ENCODE assay signal across 8 cellular contexts in the genomic region with DNA sequence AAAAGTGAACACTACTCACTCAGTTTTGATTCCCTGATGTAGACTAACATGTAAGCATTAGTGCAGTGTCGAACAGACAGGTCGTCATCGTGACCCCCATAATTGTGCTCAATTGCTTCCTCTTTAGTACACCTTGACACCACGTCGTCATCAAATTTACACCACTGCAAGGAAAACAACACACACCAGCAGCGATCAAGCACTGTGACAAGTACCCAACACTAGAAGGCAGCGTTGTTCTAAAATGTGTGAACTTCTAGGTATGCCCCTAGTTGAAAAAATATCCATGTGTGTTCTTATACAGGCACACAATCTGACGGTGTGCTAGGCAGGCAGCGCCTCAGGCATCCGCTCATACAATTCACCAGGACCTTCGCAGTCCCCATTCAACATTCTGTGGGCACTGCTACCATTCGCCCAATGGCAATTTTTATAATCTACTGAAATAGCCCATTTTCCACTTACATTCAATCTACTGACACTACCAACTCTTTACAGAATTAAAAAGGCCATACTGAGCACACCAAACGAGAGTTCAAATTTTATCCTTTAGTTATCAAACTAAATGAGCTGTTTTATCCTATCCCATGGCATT. TPM values are rescaled to one million over a fixed set of nuclear protein-coding genes. Genes with fewer than 3 reads are reported as not detected.
DNase-seq lines count a peak whose midpoint lies in the region; ATAC-seq and TF ChIP-seq lines count a peak whose summit lies in the region.

No MANE protein-coding gene starts in this region.

- H3K4me3 ChIP-seq in right atrium auricular region: no peak overlapping the region
- H3K4me3 ChIP-seq in psoas muscle: no peak overlapping the region

- H3K27ac ChIP-seq in right atrium auricular region: no peak overlapping the region
- H3K27ac ChIP-seq in psoas muscle: peak overlapping the region; percentile 77

- H3K36me3 ChIP-seq in right atrium auricular region: peaks cover 93% of the 10 kb centered on the region
- peaks cover 20 to 100% of the 10 kb centered on the region in 2 donors for H3K36me3 ChIP-seq in psoas muscle (ENCODE audit: insufficient read depth in 1 of 2, low read depth in 1 of 2)

- DNase-seq in Right ventricle myocardium superior: no peak
- no peak for DNase-seq in right atrium auricular region (ENCODE audit: low spot score)
- peak; percentile 57 for DNase-seq in NCI-H2171 treated with DMSO at 0.1 percent for 48 hours (lab: John Stamatoyannopoulos, UW)
- DNase-seq in T47D (ENCODE audit: low read depth in 1 of 2, low spot score in 1 of 2): peak; percentile 31 to 67
- no peak for DNase-seq in psoas muscle
- DNase-seq in medulla oblongata (ENCODE audit: extremely low spot score): no peak

- TF ChIP-seq CTCF in right atrium auricular region (IDR thresholded peaks at IDR 0.05) (peak in 1 of 2 donors; percentile 30), psoas muscle (IDR thresholded peaks at IDR 0.05) (peak; percentile 23)

- no peaks in the 10 kb centered on the region for H3K27me3 ChIP-seq in right atrium auricular region
- no peaks in the 10 kb centered on the region for H3K27me3 ChIP-seq in psoas muscle (ENCODE audit: insufficient read depth in 3 of 3, low read length in 2 of 3)

- in situ Hi-C loops in T47D (cut with HindIII; ENCODE audit: low pct_unique_long_range_greater_than_20kb, low sequenced_read_pairs): no loop called here

- ATAC-seq in Right ventricle myocardium superior (ENCODE audit: poor library complexity) (peak; percentile 25), psoas muscle (peak in 1 of 4 donors; percentile 15), GM18519 (IDR thresholded peaks at IDR 0.05; ENCODE audit: low FRiP score, unreplicated experiment) (no peak), GM19351 (IDR thresholded peaks at IDR 0.05; ENCODE audit: unreplicated experiment) (no peak)

- WGBS in psoas muscle, 3 donors: 79 to 81% (median 80%) methylated on average over 13 of the region's 13 CpGs

- H3K9me3 ChIP-seq in right atrium auricular region (no peaks in the 10 kb centered on the region), psoas muscle (no peaks in the 10 kb centered on the region)

- intact Hi-C loops in Right ventricle myocardium superior (cut with DNase I) (no loop called here), psoas muscle (cut with DNase I) (no loop called here)

- H3K4me1 ChIP-seq in right atrium auricular region (no peaks in the 10 kb centered on the region), psoas muscle (no peaks in the 10 kb centered on the region)

RNA-seq across cellular contexts. Expression of a gene that starts 23.1 kb away (rescaled TPM):
- not detected for total RNA-seq in Right ventricle myocardium superior
- not detected for total RNA-seq in right atrium auricular region
- total RNA-seq in psoas muscle: not detected
- not detected for polyA plus RNA-seq in psoas muscle

RNA-seq across cellular contexts. Expression of a gene that starts 36.5 kb away (rescaled TPM):
- total RNA-seq in Right ventricle myocardium superior (26.0 TPM), right atrium auricular region (10 to 100 TPM; 28.4 to 84.8 TPM), psoas muscle (10 to 100 TPM in 3 of 4 donors, 1 to 10 TPM in 1; 9.8 to 23.0 (median 13.5) TPM)
- 10 to 100 TPM; 16.6 to 19.6 (median 19.1) TPM for polyA plus RNA-seq in psoas muscle

RNA-seq across cellular contexts. Expression of a gene that starts 58.4 kb away (rescaled TPM):
- 62.4 TPM for total RNA-seq in Right ventricle myocardium superior
- total RNA-seq in right atrium auricular region: 10 to 100 TPM; 42.2 to 57.4 TPM
- 100 to 1,000 TPM in 3 of 4 donors, 10 to 100 TPM in 1; 87.5 to 135 (median 120) TPM for total RNA-seq in psoas muscle
- 100 to 1,000 TPM in 1 of 3 donors, 10 to 100 TPM in 2; 41.6 to 108 (median 47.1) TPM for polyA plus RNA-seq in psoas muscle

Comparison
In these comparisons a context has a peak if more than half of its experiments do, and no peak if none do; other contexts are left out.
1. DNase-seq: peak in NCI-H2171 treated with DMSO at 0.1 percent for 48 hours (single experiment) and T47D (2 of 2); none in Right ventricle myocardium superior (single experiment), right atrium auricular region (single experiment), psoas muscle (0 of 2) and medulla oblongata (single experiment).